20 cellular contexts compared by ENCODE assay signal in the genomic region with DNA sequence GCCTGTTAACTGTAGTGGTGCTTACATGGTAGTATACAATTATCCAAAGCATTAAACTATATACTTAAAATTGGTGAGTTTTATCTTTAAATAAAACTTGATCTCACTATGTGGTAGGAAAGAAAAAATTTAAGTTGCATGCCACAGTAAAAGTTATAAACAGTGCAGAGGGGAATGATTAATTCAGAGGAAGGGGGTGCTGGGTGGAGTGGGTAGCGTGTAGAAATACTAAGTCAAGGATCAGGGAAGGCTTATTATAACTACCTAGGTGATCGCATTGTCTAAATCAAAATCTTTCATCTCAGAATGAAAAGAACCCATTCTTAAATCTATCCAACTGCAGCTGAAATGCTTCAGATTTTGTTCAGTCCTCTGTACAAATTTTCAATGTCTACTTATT.
"Had no signal": no experiment of that assay in that cellular context is flagged by ENCODE, and none has a peak within 500 bp of the region (broad histone marks: within the 10 kb centered on the region; RNA-seq: fewer than 3 reads in every experiment).

No MANE protein-coding gene starts in this region.

- ATAC-seq: K562, T-cell had no signal

- H3K27ac ChIP-seq: KMS-11, RWPE1 had no signal

- FAIRE-seq: K562 had no signal

- H3K9me3 ChIP-seq: SK-N-SH had no signal

- H3K4me2 ChIP-seq: KMS-11, SK-N-SH had no signal

- DNase-seq: Kasumi-1, MM.1S, NCI-H1092 treated with DMSO at 0.1 percent for 48 hours, NCI-H1436 treated with DMSO at 0.1 percent for 48 hours, NCI-H1694, NCI-H187 treated with DMSO at 0.1 percent for 48 hours, NCI-H2029 treated with DMSO at 0.1 percent for 48 hours, NCI-H2227 treated with DMSO at 0.1 percent for 48 hours, NCI-H446, NCI-H510A, NCI-H524 treated with DMSO at 0.1 percent for 48 hours, NCI-H69, NCI-H774, SHP77, SK-N-SH, SW 1271, T-cell had no signal

- H3K9ac ChIP-seq: KMS-11, SK-N-SH had no signal

- H3K4me3 ChIP-seq: K562 had no signal
